21 cellular contexts compared by ENCODE assay signal in genomic region chr1:49197081-49197480, GRCh38.
"Had no signal": no experiment of that assay in that cellular context is flagged by ENCODE, and none has a peak within 500 bp of the region (broad histone marks: within the 10 kb centered on the region; RNA-seq: fewer than 3 reads in every experiment).

No MANE protein-coding gene starts in this region.

- H3K4me1 Mint-ChIP-seq: nephron had no signal

- H3K4me3 ChIP-seq: hepatocyte, right atrium auricular region, skin epidermis, suprapubic skin had no signal

- H3K36me3 Mint-ChIP-seq: type B pancreatic cell had no signal

- DNase-seq: activated CD4-positive, alpha-beta T cell treated with anti-CD3 and anti-CD28 coated beads, Interleukin-2, amount 50 U/mL, for 48 hours; activated naive CD4-positive, alpha-beta T cell treated with anti-CD3 and anti-CD28 coated beads for 36 hours; brain microvascular endothelial cell; cerebellar nuclear complex; effector CD8-positive, alpha-beta T cell; kidney; left ventricle myocardium superior; mesendoderm; nucleus accumbens; stimulated activated CD4-positive, alpha-beta T cell treated with anti-CD3 and anti-CD28 coated beads, Interleukin-4, amount 100 ng/mL, for 4 hours; stimulated activated CD8-positive, alpha-beta memory T cell treated with anti-CD3 and anti-CD28 coated beads, Interleukin-4, amount 100 ng/mL, for 48 hours; stimulated activated naive CD8-positive, alpha-beta T cell treated with anti-CD3 and anti-CD28 coated beads, Interleukin-15, Interleukin-2, amounts not matched to agents 100 U/mL and 50 U/mL, for 24 hours; WERI-Rb-1 had no signal

- H3K36me3 ChIP-seq: brain microvascular endothelial cell, right atrium auricular region, suprapubic skin, WERI-Rb-1 had no signal

- H3K4me3 Mint-ChIP-seq: activated naive CD4-positive, alpha-beta T cell treated with anti-CD3 and anti-CD28 coated beads for 36 hours; nephron; T-helper 1 cell treated with Interleukin-12 subunit alpha and Interleukin-12 subunit beta and Interleukin-4 antibody, amounts not matched to agents 30 μg/mL and 1 μg/mL, for 36 hours; type B pancreatic cell had no signal

- H2AFZ ChIP-seq: hepatocyte had no signal

- H3K4me2 ChIP-seq: hepatocyte had no signal

- H3K27me3 ChIP-seq: brain microvascular endothelial cell, hepatocyte, right atrium auricular region, suprapubic skin had no signal

- H3K27ac ChIP-seq: brain microvascular endothelial cell, hepatocyte, right atrium auricular region, skin epidermis, suprapubic skin, WERI-Rb-1 had no signal

- ATAC-seq: left ventricle myocardium superior; stimulated activated naive CD8-positive, alpha-beta T cell treated with anti-CD3 and anti-CD28 coated beads, Interleukin-15, Interleukin-2, amounts not matched to agents 100 U/mL and 50 U/mL, for 24 hours had no signal

- H3K27me3 Mint-ChIP-seq: type B pancreatic cell had no signal

- H3K79me2 ChIP-seq: hepatocyte had no signal

- H3K9me3 ChIP-seq: right atrium auricular region had no signal

- H3K4me1 ChIP-seq: right atrium auricular region, suprapubic skin had no signal

- H3K27ac Mint-ChIP-seq: activated naive CD4-positive, alpha-beta T cell treated with anti-CD3 and anti-CD28 coated beads for 36 hours; activated T-helper 2 cell treated with anti-CD3 and anti-CD28 coated beads, Interferon-gamma antibody, Interleukin-2, Interleukin-4, amounts not matched to agents 10 μg/mL and 5 μg/mL and 100 μg/mL, durations not matched to agents 14 hours and 24 hours and 36 hours; nephron; T-helper 1 cell treated with Interleukin-12 subunit alpha and Interleukin-12 subunit beta and Interleukin-4 antibody, amounts not matched to agents 30 μg/mL and 1 μg/mL, for 36 hours; type B pancreatic cell had no signal
